Comparison of ENCODE assay signal across 1 cellular context in genomic region chr7:445020-445419, GRCh38.
TF ChIP-seq lines count a peak whose summit lies in the region.

No MANE protein-coding gene starts in this region.

TF ChIP-seq in H1, 55 proteins besides CTCF, POLR2A, EP300 and RAD21:
- TF ChIP-seq CBX8 (IDR thresholded peaks at IDR 0.05; ENCODE audit: borderline replicate concordance, low read depth, low read length): no peak
- no peak for TF ChIP-seq BACH1 (IDR thresholded peaks at IDR 0.05; ENCODE audit: low read length)
- no peak for TF ChIP-seq FOSL1 (IDR thresholded peaks at IDR 0.05; ENCODE audit: insufficient read depth, low read depth, low read length)
- TF ChIP-seq, protein P1, sequence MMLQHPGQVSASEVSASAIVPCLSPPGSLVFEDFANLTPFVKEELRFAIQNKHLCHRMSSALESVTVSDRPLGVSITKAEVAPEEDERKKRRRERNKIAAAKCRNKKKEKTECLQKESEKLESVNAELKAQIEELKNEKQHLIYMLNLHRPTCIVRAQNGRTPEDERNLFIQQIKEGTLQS (IDR thresholded peaks at IDR 0.05; ENCODE audit: insufficient read depth, low read depth, low read length): no peak
- TF ChIP-seq CHD1 (IDR thresholded peaks at IDR 0.05; ENCODE audit: low read depth, low read length): no peak
- TF ChIP-seq JUND (IDR thresholded peaks at IDR 0.05; ENCODE audit: low read length): no peak
- TF ChIP-seq RFX5 (IDR thresholded peaks at IDR 0.05; ENCODE audit: borderline replicate concordance, low read depth, low read length): no peak
- no peak for TF ChIP-seq NANOG (IDR thresholded peaks at IDR 0.05; ENCODE audit: insufficient read depth, low read depth, low read length, poor library complexity, severe bottlenecking)
- no peak for TF ChIP-seq CHD2 (IDR thresholded peaks at IDR 0.05; ENCODE audit: low read length)
